In genomic region chr22:19119949-19120348, GRCh38 we compare ENCODE assay signal across 14 cellular contexts. TPM values are rescaled to one million over a fixed set of nuclear protein-coding genes. Genes with fewer than 3 reads are reported as not detected.
A peak's percentile ranks its signal among the peaks of the same experiment; 100 is the strongest.
DNase-seq lines count a peak whose midpoint lies in the region; ATAC-seq and TF ChIP-seq lines count a peak whose summit lies in the region.
"Had no signal": no experiment of that assay in that cellular context is flagged by ENCODE, and none has a peak within 500 bp of the region (broad histone marks: within the 10 kb centered on the region; RNA-seq: fewer than 3 reads in every experiment).

No MANE protein-coding gene starts in this region.

- peak overlapping the region; percentile 92 for H3K4me3 Mint-ChIP-seq in activated T-cell treated with anti-CD3 and anti-CD28 coated beads, Interleukin-2, amount 50 U/mL, for 24 hours
- H3K4me3 Mint-ChIP-seq in activated CD4-positive, alpha-beta memory T cell treated with anti-CD3 and anti-CD28 coated beads, Interleukin-2, amount 10 ng/mL, durations not matched to agents 7 days and 5 days, result peak overlapping the region; percentile 13
- peak overlapping the region; percentile 73 to 91 (median 87) for H3K4me3 Mint-ChIP-seq in immature natural killer cell
- H3K4me3 Mint-ChIP-seq in stimulated activated naive CD8-positive, alpha-beta T cell treated with anti-CD3 and anti-CD28 coated beads, Interleukin-15, amount 100 ng/mL, for 72 hours, result peak overlapping the region; percentile 85 to 92

- H3K27me3 ChIP-seq in uterus, result no peaks in the 10 kb centered on the region

- peaks cover 0 to 35% of the 10 kb centered on the region in 2 donors for H3K4me1 ChIP-seq in uterus

- no peak for ATAC-seq in stimulated activated naive CD8-positive, alpha-beta T cell treated with anti-CD3 and anti-CD28 coated beads, Interleukin-15, amount 100 ng/mL, for 72 hours
- ATAC-seq in GM18867 (IDR thresholded peaks at IDR 0.05; ENCODE audit: unreplicated experiment), result no peak

- H3K4me3 ChIP-seq in uterus, result no peak overlapping the region

- no peaks in the 10 kb centered on the region for H3K9me3 ChIP-seq in uterus

- no peak for TF ChIP-seq CTCF in GM10248 (IDR thresholded peaks at IDR 0.05; ENCODE audit: control extremely low read depth, extremely low read depth, low read depth, missing control alignments)
- no peak for TF ChIP-seq CTCF in uterus (IDR thresholded peaks at IDR 0.05)

- TF ChIP-seq POLR2A in uterus (IDR thresholded peaks at IDR 0.05), result no peak

- peaks cover 35% of the 10 kb centered on the region for H3K36me3 Mint-ChIP-seq in activated T-cell treated with anti-CD3 and anti-CD28 coated beads, Interleukin-2, amount 50 U/mL, for 24 hours (ENCODE audit: low read depth)
- peaks cover 3% of the 10 kb centered on the region for H3K36me3 Mint-ChIP-seq in activated CD4-positive, alpha-beta memory T cell treated with anti-CD3 and anti-CD28 coated beads, Interleukin-2, amount 10 ng/mL, durations not matched to agents 7 days and 5 days (ENCODE audit: low read depth)
- no peaks in the 10 kb centered on the region for H3K36me3 Mint-ChIP-seq in immature natural killer cell

- POLR2A ChIA-PET in activated CD4-positive, alpha-beta memory T cell treated with anti-CD3 and anti-CD28 coated beads, Interleukin-2, amount 10 ng/mL, durations not matched to agents 7 days and 5 days (lab: Charles Lee), result interaction anchor here (2.8 kb wide), 1 partner anchor 9 kb away, joined by 41 read pairs; no protein-coding TSS in a partner anchor
- POLR2A ChIA-PET in GM10248 (lab: Yijun Ruan, JAX), result no interaction called here

- no peaks in the 10 kb centered on the region for H3K36me3 ChIP-seq in uterus

- DNase-seq in activated T-cell treated with anti-CD3 and anti-CD28 coated beads, Interleukin-2, amount 50 U/mL, for 24 hours, result no peak
- DNase-seq in activated T-cell treated with anti-CD3 and anti-CD28 coated beads for 4 hours, result no peak
- no peak for DNase-seq in activated CD4-positive, alpha-beta memory T cell treated with anti-CD3 and anti-CD28 coated beads, Interleukin-2, amount 10 ng/mL, durations not matched to agents 7 days and 5 days
- no peak for DNase-seq in immature natural killer cell
- DNase-seq in stimulated activated naive CD8-positive, alpha-beta T cell treated with anti-CD3 and anti-CD28 coated beads, Interleukin-15, amount 100 ng/mL, for 72 hours, result no peak
- no peak for DNase-seq in GM10248 (ENCODE audit: extremely low spot score)
- no peak for DNase-seq in uterus
- DNase-seq: hypothalamus; NCI-H2029 treated with DMSO at 0.1 percent for 48 hours; stimulated activated CD4-positive, alpha-beta T cell treated with anti-CD3 and anti-CD28 coated beads, Interleukin-12 subunit alpha, Interleukin-12 subunit beta, amount 100 ng/mL, for 4 hours; stimulated activated CD8-positive, alpha-beta memory T cell treated with anti-CD3 and anti-CD28 coated beads, Interleukin-4, amount 100 ng/mL, for 48 hours had no signal

- H3K27me3 Mint-ChIP-seq in activated T-cell treated with anti-CD3 and anti-CD28 coated beads, Interleukin-2, amount 50 U/mL, for 24 hours, result no peaks in the 10 kb centered on the region
- H3K27me3 Mint-ChIP-seq in activated CD4-positive, alpha-beta memory T cell treated with anti-CD3 and anti-CD28 coated beads, Interleukin-2, amount 10 ng/mL, durations not matched to agents 7 days and 5 days, result no peaks in the 10 kb centered on the region
- peaks cover 0 to 3% (median 2%) of the 10 kb centered on the region in 3 donors for H3K27me3 Mint-ChIP-seq in immature natural killer cell (ENCODE audit: low read depth in 3 of 3)
- no peaks in the 10 kb centered on the region for H3K27me3 Mint-ChIP-seq in stimulated activated naive CD8-positive, alpha-beta T cell treated with anti-CD3 and anti-CD28 coated beads, Interleukin-15, amount 100 ng/mL, for 72 hours

- H3K27ac ChIP-seq in uterus, result no peak overlapping the region

- intact Hi-C loops in uterus (cut with DNase I; ENCODE audit: low total_unique reads), result no loop called here

- CTCF ChIA-PET in activated CD4-positive, alpha-beta memory T cell treated with anti-CD3 and anti-CD28 coated beads, Interleukin-2, amount 10 ng/mL, durations not matched to agents 7 days and 5 days (lab: Charles Lee), result interaction anchor here (2.7 kb wide), 1 partner anchor 24 kb away, joined by 10 read pairs; the partner anchor contains the start of gene ESS2
- CTCF ChIA-PET in GM10248 (lab: Yijun Ruan, JAX), result interaction anchor here (1.5 to 3.1 kb wide), 3 partner anchors 9 to 59 kb away, joined by 4 to 10 read pairs (median 5); partner anchors contain the start of genes ESS2 and SLC25A1

- peak overlapping the region; percentile 65 for H3K27ac Mint-ChIP-seq in activated T-cell treated with anti-CD3 and anti-CD28 coated beads, Interleukin-2, amount 50 U/mL, for 24 hours
- H3K27ac Mint-ChIP-seq in activated CD4-positive, alpha-beta memory T cell treated with anti-CD3 and anti-CD28 coated beads, Interleukin-2, amount 10 ng/mL, durations not matched to agents 7 days and 5 days, result no peak overlapping the region
- H3K27ac Mint-ChIP-seq in immature natural killer cell, result peak overlapping the region; percentile 35 to 88 (median 81)
- H3K27ac Mint-ChIP-seq in stimulated activated naive CD8-positive, alpha-beta T cell treated with anti-CD3 and anti-CD28 coated beads, Interleukin-15, amount 100 ng/mL, for 72 hours, result peak overlapping the region in 1 of 2 donors; percentile 80

- H3K9me3 Mint-ChIP-seq in activated T-cell treated with anti-CD3 and anti-CD28 coated beads, Interleukin-2, amount 50 U/mL, for 24 hours, result no peaks in the 10 kb centered on the region
- no peaks in the 10 kb centered on the region for H3K9me3 Mint-ChIP-seq in activated CD4-positive, alpha-beta memory T cell treated with anti-CD3 and anti-CD28 coated beads, Interleukin-2, amount 10 ng/mL, durations not matched to agents 7 days and 5 days
- no peaks in the 10 kb centered on the region for H3K9me3 Mint-ChIP-seq in immature natural killer cell
- H3K9me3 Mint-ChIP-seq in stimulated activated naive CD8-positive, alpha-beta T cell treated with anti-CD3 and anti-CD28 coated beads, Interleukin-15, amount 100 ng/mL, for 72 hours, result no peaks in the 10 kb centered on the region

- H3K4me1 Mint-ChIP-seq in activated T-cell treated with anti-CD3 and anti-CD28 coated beads, Interleukin-2, amount 50 U/mL, for 24 hours (ENCODE audit: low read depth), result peaks cover 71% of the 10 kb centered on the region
- H3K4me1 Mint-ChIP-seq in activated CD4-positive, alpha-beta memory T cell treated with anti-CD3 and anti-CD28 coated beads, Interleukin-2, amount 10 ng/mL, durations not matched to agents 7 days and 5 days, result peaks cover 51% of the 10 kb centered on the region
- H3K4me1 Mint-ChIP-seq in immature natural killer cell, result peaks cover 69 to 72% of the 10 kb centered on the region in 2 donors
- peaks cover 77% of the 10 kb centered on the region for H3K4me1 Mint-ChIP-seq in stimulated activated naive CD8-positive, alpha-beta T cell treated with anti-CD3 and anti-CD28 coated beads, Interleukin-15, amount 100 ng/mL, for 72 hours

RNA-seq across cellular contexts. Expression of gene DGCR2, which starts 2.3 kb away (rescaled TPM):
- total RNA-seq in activated CD4-positive, alpha-beta memory T cell treated with anti-CD3 and anti-CD28 coated beads, Interleukin-2, amount 10 ng/mL, durations not matched to agents 7 days and 5 days, result 10 to 100 TPM; 29.7 to 30.8 TPM
- 10 to 100 TPM; 19.4 to 51.7 (median 31.6) TPM for polyA plus RNA-seq in immature natural killer cell
- 10 to 100 TPM; 18.2 to 88.9 (median 47.6) TPM for total RNA-seq in uterus

RNA-seq across cellular contexts. Expression of gene TSSK2, which starts 11.2 kb away (rescaled TPM):
- total RNA-seq in activated CD4-positive, alpha-beta memory T cell treated with anti-CD3 and anti-CD28 coated beads, Interleukin-2, amount 10 ng/mL, durations not matched to agents 7 days and 5 days, result not detected
- not detected for polyA plus RNA-seq in immature natural killer cell
- total RNA-seq in uterus, result under 1 TPM in 1 of 4 donors, not detected in 3; 0.30 TPM
- polyA plus RNA-seq: AG04450 had no signal

RNA-seq across cellular contexts. Expression of gene ESS2, which starts 24.5 kb away (rescaled TPM):
- total RNA-seq in activated CD4-positive, alpha-beta memory T cell treated with anti-CD3 and anti-CD28 coated beads, Interleukin-2, amount 10 ng/mL, durations not matched to agents 7 days and 5 days, result 10 to 100 TPM; 16.3 to 18.3 TPM
- polyA plus RNA-seq in immature natural killer cell, result 10 to 100 TPM in 1 of 3 donors, 1 to 10 TPM in 2; 1.6 to 13.2 (median 4.8) TPM
- total RNA-seq in uterus, result 10 to 100 TPM in 3 of 4 donors, 1 to 10 TPM in 1; 7.4 to 14.6 (median 12.3) TPM

RNA-seq across cellular contexts. Expression of gene GSC2, which starts 30.1 kb away (rescaled TPM):
- total RNA-seq in activated CD4-positive, alpha-beta memory T cell treated with anti-CD3 and anti-CD28 coated beads, Interleukin-2, amount 10 ng/mL, durations not matched to agents 7 days and 5 days, result not detected
- not detected for polyA plus RNA-seq in immature natural killer cell
- not detected for total RNA-seq in uterus
- polyA plus RNA-seq: adipose tissue, AG04450 had no signal

RNA-seq across cellular contexts. Expression of gene SLC25A1, which starts 58.6 kb away (rescaled TPM):
- total RNA-seq in activated CD4-positive, alpha-beta memory T cell treated with anti-CD3 and anti-CD28 coated beads, Interleukin-2, amount 10 ng/mL, durations not matched to agents 7 days and 5 days, result 10 to 100 TPM; 62.3 to 63.2 TPM
- 10 to 100 TPM; 53.6 to 78.7 (median 57.6) TPM for polyA plus RNA-seq in immature natural killer cell
- 10 to 100 TPM in 3 of 4 donors, 1 to 10 TPM in 1; 4.7 to 42.7 (median 27.3) TPM for total RNA-seq in uterus

Comparison
In these comparisons a context has a peak if more than half of its experiments do, and no peak if none do; other contexts are left out.
1. H3K4me3 Mint-ChIP-seq: peak in every context shown above with its lines; median percentile 92 in activated T-cell treated with anti-CD3 and anti-CD28 coated beads, Interleukin-2, amount 50 U/mL, for 24 hours; 88 in stimulated activated naive CD8-positive, alpha-beta T cell treated with anti-CD3 and anti-CD28 coated beads, Interleukin-15, amount 100 ng/mL, for 72 hours; 87 in immature natural killer cell; 13 in activated CD4-positive, alpha-beta memory T cell treated with anti-CD3 and anti-CD28 coated beads, Interleukin-2, amount 10 ng/mL, durations not matched to agents 7 days and 5 days.